ENCODE assay signal across 25 cellular contexts in genomic region chr3:78868570-78868969, GRCh38.
DNase-seq lines count a peak whose midpoint lies in the region; TF ChIP-seq lines count a peak whose summit lies in the region.
"Had no signal": no experiment of that assay in that cellular context is flagged by ENCODE, and none has a peak within 500 bp of the region (broad histone marks: within the 10 kb centered on the region; RNA-seq: fewer than 3 reads in every experiment).

No MANE protein-coding gene starts in this region.

- no peak overlapping the region for H3K4me3 ChIP-seq in SK-N-SH (ENCODE audit: low read depth in 2 of 2, low read length in 1 of 2)
- H3K4me3 ChIP-seq: ascending aorta, heart right ventricle, left lung, PC-9, right atrium auricular region had no signal

- no peaks in the 10 kb centered on the region for H3K27me3 ChIP-seq in SK-N-SH (ENCODE audit: insufficient read depth)
- H3K27me3 ChIP-seq: ascending aorta, BE2C, heart right ventricle, left lung, right atrium auricular region had no signal

- no peaks in the 10 kb centered on the region for H3K27me3 Mint-ChIP-seq in osteocyte (ENCODE audit: unreplicated experiment)
- H3K27me3 Mint-ChIP-seq in T-helper 2 cell treated with Interferon-gamma antibody and Interleukin-4, amounts not matched to agents 5 μg/mL and 100 μg/mL, for 36 hours (ENCODE audit: low read depth) = no peaks in the 10 kb centered on the region
- H3K27me3 Mint-ChIP-seq: activated CD4-positive, alpha-beta T cell treated with anti-CD3 and anti-CD28 coated beads, Interleukin-2, amount 10 ng/mL, durations not matched to agents 24 days and 14 days; activated T-helper 17 cell treated with anti-CD3 and anti-CD28 coated beads, Interleukin-2, amount 50 U/mL, for 72 hours; central memory CD8-positive, alpha-beta T cell; naive thymus-derived CD4-positive, alpha-beta T cell had no signal

- 85% methylated on average over 1 of the region's 1 CpG for WGBS in SK-N-SH (ENCODE audit: low lambda C conversion rate)

- CTCF ChIA-PET in SK-N-SH (lab: Yijun Ruan, JAX) = no interaction called here

- H3K4me2 ChIP-seq in SK-N-SH = no peak overlapping the region
- H3K4me2 ChIP-seq: PC-9 had no signal

- H3K9me3 ChIP-seq in SK-N-SH = no peaks in the 10 kb centered on the region
- H3K9me3 ChIP-seq: ascending aorta, BE2C, heart right ventricle, left lung, right atrium auricular region had no signal

- no peaks in the 10 kb centered on the region; the same call in 1 of the 2 replicates for H3K79me2 ChIP-seq in SK-N-SH (ENCODE audit: insufficient read depth)

- peak overlapping the region; percentile 46 for H3K27ac Mint-ChIP-seq in osteocyte (ENCODE audit: unreplicated experiment)
- no peak overlapping the region for H3K27ac Mint-ChIP-seq in T-helper 2 cell treated with Interferon-gamma antibody and Interleukin-4, amounts not matched to agents 5 μg/mL and 100 μg/mL, for 36 hours
- H3K27ac Mint-ChIP-seq: activated CD4-positive, alpha-beta T cell treated with anti-CD3 and anti-CD28 coated beads, Interleukin-2, amount 10 ng/mL, durations not matched to agents 24 days and 14 days; activated naive CD4-positive, alpha-beta T cell treated with anti-CD3 and anti-CD28 coated beads, Interleukin-2, amount 50 U/mL, for 72 hours; activated T-helper 17 cell treated with anti-CD3 and anti-CD28 coated beads, Interleukin-2, amount 50 U/mL, for 72 hours; naive thymus-derived CD4-positive, alpha-beta T cell had no signal

- H2AFZ ChIP-seq in SK-N-SH (ENCODE audit: low read depth) = no peak overlapping the region
- H2AFZ ChIP-seq: PC-9 had no signal

- H3K4me3 Mint-ChIP-seq in osteocyte (ENCODE audit: unreplicated experiment) = no peak overlapping the region
- H3K4me3 Mint-ChIP-seq in T-helper 2 cell treated with Interferon-gamma antibody and Interleukin-4, amounts not matched to agents 5 μg/mL and 100 μg/mL, for 36 hours = no peak overlapping the region
- H3K4me3 Mint-ChIP-seq: activated CD4-positive, alpha-beta T cell treated with anti-CD3 and anti-CD28 coated beads, Interleukin-2, amount 10 ng/mL, durations not matched to agents 24 days and 14 days; activated T-helper 17 cell treated with anti-CD3 and anti-CD28 coated beads, Interleukin-2, amount 50 U/mL, for 72 hours; central memory CD8-positive, alpha-beta T cell; naive thymus-derived CD4-positive, alpha-beta T cell had no signal

- TF ChIP-seq CTCF in SK-N-SH (IDR thresholded peaks at IDR 0.05) (no peak), osteocyte (IDR thresholded peaks at IDR 0.05) (no peak)

- peaks cover 47% of the 10 kb centered on the region for H3K4me1 Mint-ChIP-seq in osteocyte (ENCODE audit: unreplicated experiment)
- H3K4me1 Mint-ChIP-seq in T-helper 2 cell treated with Interferon-gamma antibody and Interleukin-4, amounts not matched to agents 5 μg/mL and 100 μg/mL, for 36 hours (ENCODE audit: low read depth) = no peaks in the 10 kb centered on the region
- H3K4me1 Mint-ChIP-seq: activated CD4-positive, alpha-beta T cell treated with anti-CD3 and anti-CD28 coated beads, Interleukin-2, amount 10 ng/mL, durations not matched to agents 24 days and 14 days; activated T-helper 17 cell treated with anti-CD3 and anti-CD28 coated beads, Interleukin-2, amount 50 U/mL, for 72 hours; central memory CD8-positive, alpha-beta T cell; naive thymus-derived CD4-positive, alpha-beta T cell had no signal

- peak overlapping the region; percentile 28 to 87 for H3K27ac ChIP-seq in SK-N-SH (ENCODE audit: low read depth in 2 of 2, low read length in 1 of 2)
- H3K27ac ChIP-seq: ascending aorta, heart right ventricle, left lung, PC-9, right atrium auricular region had no signal

- no peaks in the 10 kb centered on the region for H3K9me2 ChIP-seq in SK-N-SH

- no peaks in the 10 kb centered on the region for H3K9me3 Mint-ChIP-seq in osteocyte (ENCODE audit: unreplicated experiment)
- H3K9me3 Mint-ChIP-seq in T-helper 2 cell treated with Interferon-gamma antibody and Interleukin-4, amounts not matched to agents 5 μg/mL and 100 μg/mL, for 36 hours = peaks cover 3% of the 10 kb centered on the region
- H3K9me3 Mint-ChIP-seq: activated CD4-positive, alpha-beta T cell treated with anti-CD3 and anti-CD28 coated beads, Interleukin-2, amount 10 ng/mL, durations not matched to agents 24 days and 14 days had no signal

- no peak for TF ChIP-seq RAD21 in SK-N-SH (IDR thresholded peaks at IDR 0.05; ENCODE audit: low read length)

- H3K4me1 ChIP-seq in SK-N-SH (ENCODE audit: control insufficient read depth in 1 of 2, insufficient read depth in 2 of 2, low read depth in 1 of 2, low read length in 1 of 2) = peaks cover 25 to 51% of the 10 kb centered on the region in 2 experiments; a peak in 3 of 4 replicates
- H3K4me1 ChIP-seq: ascending aorta, left lung, right atrium auricular region had no signal

- no peaks in the 10 kb centered on the region for H4K20me1 ChIP-seq in SK-N-SH (ENCODE audit: insufficient read depth)

- peaks cover 20% of the 10 kb centered on the region for H3F3A ChIP-seq in SK-N-SH (replicated peaks; ENCODE audit: insufficient read depth)

- TF ChIP-seq EP300 in SK-N-SH (IDR thresholded peaks at IDR 0.05; ENCODE audit: borderline replicate concordance in 1 of 2, low read depth in 1 of 2, low read length in 1 of 2) = no peak

- no peaks in the 10 kb centered on the region for H3K36me3 Mint-ChIP-seq in osteocyte (ENCODE audit: unreplicated experiment)
- H3K36me3 Mint-ChIP-seq in T-helper 2 cell treated with Interferon-gamma antibody and Interleukin-4, amounts not matched to agents 5 μg/mL and 100 μg/mL, for 36 hours (ENCODE audit: low read depth) = no peaks in the 10 kb centered on the region
- H3K36me3 Mint-ChIP-seq: activated naive CD4-positive, alpha-beta T cell treated with anti-CD3 and anti-CD28 coated beads, Interleukin-2, amount 50 U/mL, for 72 hours; naive thymus-derived CD4-positive, alpha-beta T cell had no signal

- H3K36me3 ChIP-seq in SK-N-SH (replicated peaks in 1 of 2; ENCODE audit: control insufficient read depth in 1 of 2, insufficient read depth in 2 of 2, low read length in 1 of 2) = no peaks in the 10 kb centered on the region
- H3K36me3 ChIP-seq: ascending aorta, BE2C, heart right ventricle, left lung, right atrium auricular region had no signal

- DNase-seq in DMS153 treated with DMSO at 0.1 percent for 48 hours (lab: John Stamatoyannopoulos, UW; ENCODE audit: unreplicated experiment) (peak; percentile 6), DMS153 (lab: John Stamatoyannopoulos, UW) (no peak), NCI-H2081 treated with DMSO at 0.1 percent for 48 hours (lab: John Stamatoyannopoulos, UW) (peak; percentile 84), SK-N-SH (no peak), osteocyte (ENCODE audit: extremely low spot score, unreplicated experiment) (no peak), HuH-7 (ENCODE audit: low spot score) (no peak), NCI-H1694 treated with DMSO at 0.1 percent for 48 hours (lab: John Stamatoyannopoulos, UW) (no peak)
- no peak for DNase-seq in T-helper 2 cell treated with Interferon-gamma antibody and Interleukin-4, amounts not matched to agents 5 μg/mL and 100 μg/mL, for 36 hours (ENCODE audit: low spot score)
- DNase-seq: activated CD4-positive, alpha-beta T cell treated with anti-CD3 and anti-CD28 coated beads, Interleukin-2, amount 10 ng/mL, durations not matched to agents 24 days and 14 days; BE2C; EL; heart right ventricle; left lung; naive thymus-derived CD4-positive, alpha-beta T cell; NCI-H1694; PC-9; stimulated activated CD4-positive, alpha-beta T cell treated with anti-CD3 and anti-CD28 coated beads, Interleukin-12 subunit alpha, Interleukin-12 subunit beta, amount 100 ng/mL, for 4 hours; stimulated activated CD4-positive, alpha-beta T cell treated with anti-CD3 and anti-CD28 coated beads, Interleukin-4, amount 100 ng/mL, for 4 hours; stimulated activated naive CD8-positive, alpha-beta T cell treated with anti-CD3 and anti-CD28 coated beads, Interleukin-15, Interleukin-2, amounts not matched to agents 100 U/mL and 50 U/mL, for 24 hours; T-helper 1 cell had no signal

- POLR2A ChIA-PET in SK-N-SH (lab: Yijun Ruan, JAX) = no interaction called here

- no peak overlapping the region for H3K9ac ChIP-seq in SK-N-SH

TF ChIP-seq in SK-N-SH, 30 proteins besides CTCF, POLR2A, EP300 and RAD21:
- TF ChIP-seq FOXM1 (IDR thresholded peaks at IDR 0.05; ENCODE audit: low read depth) (no peak), PBX3 (IDR thresholded peaks at IDR 0.05) (no peak), TCF12 (IDR thresholded peaks at IDR 0.05) (no peak), GABPA (IDR thresholded peaks at IDR 0.05; ENCODE audit: low read depth) (no peak), EZH2phosphoT487 (IDR thresholded peaks at IDR 0.05; ENCODE audit: borderline replicate concordance, low read depth) (no peak), JUND (IDR thresholded peaks at IDR 0.05) (no peak), FOXJ3 (CRISPR knock-in tag; IDR thresholded peaks at IDR 0.05) (no peak), NFIC (IDR thresholded peaks at IDR 0.05; ENCODE audit: borderline replicate concordance) (no peak), CHD2 (IDR thresholded peaks at IDR 0.05; ENCODE audit: low read length, partially characterized antibody) (no peak), ELF1 (IDR thresholded peaks at IDR 0.05) (no peak), RFX5 (IDR thresholded peaks at IDR 0.05; ENCODE audit: low read length) (no peak), RCOR1 (IDR thresholded peaks at IDR 0.05; ENCODE audit: low read length) (no peak), MXI1 (IDR thresholded peaks at IDR 0.05; ENCODE audit: low read depth, low read length) (no peak)

Comparison
In these comparisons a context has a peak if more than half of its experiments do, and no peak if none do; other contexts are left out.
1. DNase-seq: peak in DMS153 treated with DMSO at 0.1 percent for 48 hours (single experiment) and NCI-H2081 treated with DMSO at 0.1 percent for 48 hours (single experiment); none in DMS153 (single experiment), SK-N-SH (single experiment), osteocyte (single experiment), T-helper 2 cell treated with Interferon-gamma antibody and Interleukin-4, amounts not matched to agents 5 μg/mL and 100 μg/mL, for 36 hours (single experiment), HuH-7 (single experiment) and NCI-H1694 treated with DMSO at 0.1 percent for 48 hours (single experiment).